In genomic region chr11:12737024-12737423, GRCh38 we compare ENCODE assay signal across 1 cellular context.
TF ChIP-seq lines count a peak whose summit lies in the region.

No MANE protein-coding gene starts in this region.

TF ChIP-seq in K562, 482 proteins besides CTCF, POLR2A, EP300 and RAD21 (continued from another document):
- TF ChIP-seq HMGXB4 (CRISPR knock-in tag; IDR thresholded peaks at IDR 0.05) (no peak), SAFB (IDR thresholded peaks at IDR 0.05; ENCODE audit: borderline replicate concordance, low read depth, low read length) (no peak), NFYB (IDR thresholded peaks at IDR 0.05; ENCODE audit: extremely low read depth, insufficient read length) (no peak), SUPT5H (IDR thresholded peaks at IDR 0.05) (no peak), C11orf30 (IDR thresholded peaks at IDR 0.05; ENCODE audit: low read depth) (no peak), ZNF143 (CRISPR knock-in tag; IDR thresholded peaks at IDR 0.05) (no peak), ZNF512 (tag; IDR thresholded peaks at IDR 0.05) (no peak), BHLHE40 (IDR thresholded peaks at IDR 0.05; ENCODE audit: low read length) (no peak), TCF15 (CRISPR knock-in tag; IDR thresholded peaks at IDR 0.05) (no peak), ZNF282 (CRISPR knock-in tag; IDR thresholded peaks at IDR 0.05) (no peak), HINFP (tag; conservative IDR thresholded peaks at IDR 0.05; ENCODE audit: low read depth) (no peak), ZNF561 (CRISPR knock-in tag; conservative IDR thresholded peaks at IDR 0.05) (no peak), TBL1XR1 (IDR thresholded peaks at IDR 0.05; ENCODE audit: low read length in 2 of 2) (no peak), FOXM1 (IDR thresholded peaks at IDR 0.05; ENCODE audit: low read depth) (no peak), FOXM1 (CRISPR knock-in tag; IDR thresholded peaks at IDR 0.05; ENCODE audit: low read depth) (no peak), ESRRB (CRISPR knock-in tag; IDR thresholded peaks at IDR 0.05; ENCODE audit: borderline replicate concordance) (no peak)
